ENCODE assay signal across 1 cellular context in the genomic region with DNA sequence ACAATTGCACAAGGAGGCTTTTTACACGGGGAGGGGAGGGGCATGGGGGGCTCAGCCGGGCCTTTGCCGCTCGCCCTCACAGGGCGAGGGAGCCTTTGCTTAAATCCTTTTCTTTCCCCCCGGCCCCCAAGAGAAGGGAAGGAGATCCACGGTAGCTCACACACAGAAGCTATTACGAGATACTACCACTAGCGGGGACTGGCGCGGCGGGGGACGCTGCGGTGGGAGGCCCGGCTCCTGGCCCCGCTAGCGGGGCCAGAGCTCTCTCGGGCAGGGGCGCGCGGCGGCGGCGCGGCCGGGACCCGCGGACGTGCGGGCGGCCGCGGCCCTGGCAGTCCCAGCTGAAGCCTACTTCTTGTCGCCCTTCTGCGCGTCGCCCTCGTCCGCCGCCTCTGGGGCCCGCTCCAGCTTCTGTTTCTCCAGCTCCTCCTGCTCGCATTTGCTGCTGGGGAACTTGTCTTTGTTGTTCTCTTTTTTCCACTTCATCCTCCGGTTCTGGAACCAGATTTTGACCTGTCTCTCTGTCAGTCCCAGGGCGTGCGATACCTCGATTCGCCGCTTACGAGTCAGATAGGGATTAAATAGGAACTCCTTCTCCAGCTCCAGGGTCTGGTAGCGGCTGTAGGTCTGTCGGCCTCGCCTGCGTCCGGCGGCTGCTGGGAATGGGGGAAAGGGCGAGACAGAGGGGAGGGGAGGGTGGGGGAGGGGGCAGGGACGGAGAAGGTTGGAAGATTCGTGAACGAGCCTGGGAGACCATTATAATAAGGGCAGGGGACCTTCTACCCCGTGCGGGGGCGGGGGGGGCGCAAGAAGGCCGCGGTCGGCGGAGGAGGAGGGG.
TF ChIP-seq lines count a peak whose summit lies in the region.

No MANE protein-coding gene starts in this region.

TF ChIP-seq in endothelial cell of umbilical vein, 7 proteins besides CTCF, POLR2A, EP300 and RAD21:
- TF ChIP-seq FOS (IDR thresholded peaks at IDR 0.05; ENCODE audit: borderline replicate concordance, insufficient read depth, low read length) (no peak), POLR2AphosphoS5 (IDR thresholded peaks at IDR 0.05; ENCODE audit: insufficient read depth, low read depth, low read length) (peak; percentile 35)
